In the genomic region with DNA sequence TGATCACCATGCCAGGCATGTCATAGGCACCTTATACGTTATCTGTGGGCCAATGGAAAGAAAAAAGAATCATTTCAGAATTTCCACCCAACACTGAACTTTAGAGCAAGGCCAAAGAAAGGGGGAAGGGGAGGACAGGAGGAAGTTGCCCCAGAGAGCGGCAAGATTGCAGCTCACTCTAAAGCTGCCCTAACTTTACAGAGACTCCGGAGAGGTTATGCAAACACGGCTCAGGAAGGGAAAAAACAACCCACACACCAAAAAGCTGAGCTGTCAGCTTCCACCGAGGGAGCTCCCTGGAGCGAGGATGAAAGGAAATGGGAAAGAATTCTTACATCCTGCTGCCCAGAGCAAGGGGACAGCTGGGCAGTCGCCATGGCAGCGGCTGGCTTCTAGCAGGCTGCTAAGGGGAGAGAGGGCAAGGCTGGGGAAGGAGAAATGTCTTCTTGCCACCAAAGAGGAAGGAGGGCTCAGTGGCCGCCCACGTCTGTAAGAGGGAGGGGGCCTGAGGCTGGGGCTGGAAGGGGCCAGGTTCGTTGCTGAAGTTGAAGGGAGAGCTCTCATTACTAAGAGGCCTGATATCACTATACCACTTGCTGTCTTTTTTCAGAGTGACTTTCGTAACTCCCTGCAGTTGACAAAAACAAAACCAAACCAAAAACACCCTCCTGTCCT, we compare ENCODE assay signal across 8 cellular contexts. TPM values are rescaled to one million over a fixed set of nuclear protein-coding genes. Genes with fewer than 3 reads are reported as not detected.
DNase-seq lines count a peak whose midpoint lies in the region; ATAC-seq, FAIRE-seq and TF ChIP-seq lines count a peak whose summit lies in the region.

No MANE protein-coding gene starts in this region.

- H3K4me1 ChIP-seq in SJSA1 (replicated peaks): peaks cover 73% of the 10 kb centered on the region

- no peak for TF ChIP-seq CTCF in astrocyte of the cerebellum (IDR thresholded peaks at IDR 0.05; ENCODE audit: low read depth, low read length, missing control alignments)

- in situ Hi-C loops in astrocyte of the cerebellum (cut with HindIII; ENCODE audit: low sequenced_read_pairs): no loop called here

- peak; percentile 40 for ATAC-seq in HG02678 (IDR thresholded peaks at IDR 0.05; ENCODE audit: unreplicated experiment)

- peaks cover 38% of the 10 kb centered on the region for H3K36me3 ChIP-seq in SJSA1

- no peak for FAIRE-seq in frontal cortex (lab: Jason Lieb, UNC)

- no peak overlapping the region for H3K4me3 ChIP-seq in SJSA1
- H3K4me3 ChIP-seq in astrocyte of the cerebellum (ENCODE audit: low read depth, low read length): peak overlapping the region; percentile 19

- H3K27me3 ChIP-seq in SJSA1 (replicated peaks): no peaks in the 10 kb centered on the region

- peak; percentile 52 for DNase-seq in GM04504 (ENCODE audit: low read depth)
- peak; percentile 78 to 83 for DNase-seq in SJSA1 (ENCODE audit: low read depth in 1 of 2, low spot score in 2 of 2)
- peak; percentile 65 for DNase-seq in astrocyte of the cerebellum (ENCODE audit: low read depth)
- peak in 36 of 51 donors; percentile 22 to 78 (median 52) for DNase-seq in hypothalamus (lab: John Stamatoyannopoulos, UW)
- peak; percentile 90 for DNase-seq in renal cortical epithelial cell (ENCODE audit: low read depth)
- DNase-seq in frontal cortex (ENCODE audit: low spot score in 2 of 2): no peak
- DNase-seq in GM19238 (ENCODE audit: insufficient read length, low spot score): no peak

- H3K9me3 ChIP-seq in SJSA1 (replicated peaks): no peaks in the 10 kb centered on the region

- peak overlapping the region; percentile 30 for H3K27ac ChIP-seq in SJSA1

RNA-seq across cellular contexts. Expression of a gene that starts 18.2 kb away (rescaled TPM):
- total RNA-seq in SJSA1 (2014; rRNA removed; shearing (Covaris generic)): 455 and 520 TPM in 2 replicates
- total RNA-seq in renal cortical epithelial cell: 100 and 192 TPM in 2 replicates
- total RNA-seq in frontal cortex: 87.2 TPM

RNA-seq across cellular contexts. Expression of a gene that starts 48.6 kb away (rescaled TPM):
- 33.3 and 45.8 TPM in 2 replicates for total RNA-seq in SJSA1 (2014; rRNA removed; shearing (Covaris generic))
- total RNA-seq in renal cortical epithelial cell: 152 and 155 TPM in 2 replicates
- 60.3 TPM for total RNA-seq in frontal cortex

Comparison
In these comparisons a context has a peak if more than half of its experiments do, and no peak if none do; other contexts are left out.
1. DNase-seq: peak in GM04504 (single experiment), SJSA1 (2 of 2), astrocyte of the cerebellum (single experiment), hypothalamus (36 of 51) and renal cortical epithelial cell (single experiment); none in frontal cortex (0 of 2) and GM19238 (single experiment).